Comparison of ENCODE assay signal across 15 cellular contexts in the genomic region with DNA sequence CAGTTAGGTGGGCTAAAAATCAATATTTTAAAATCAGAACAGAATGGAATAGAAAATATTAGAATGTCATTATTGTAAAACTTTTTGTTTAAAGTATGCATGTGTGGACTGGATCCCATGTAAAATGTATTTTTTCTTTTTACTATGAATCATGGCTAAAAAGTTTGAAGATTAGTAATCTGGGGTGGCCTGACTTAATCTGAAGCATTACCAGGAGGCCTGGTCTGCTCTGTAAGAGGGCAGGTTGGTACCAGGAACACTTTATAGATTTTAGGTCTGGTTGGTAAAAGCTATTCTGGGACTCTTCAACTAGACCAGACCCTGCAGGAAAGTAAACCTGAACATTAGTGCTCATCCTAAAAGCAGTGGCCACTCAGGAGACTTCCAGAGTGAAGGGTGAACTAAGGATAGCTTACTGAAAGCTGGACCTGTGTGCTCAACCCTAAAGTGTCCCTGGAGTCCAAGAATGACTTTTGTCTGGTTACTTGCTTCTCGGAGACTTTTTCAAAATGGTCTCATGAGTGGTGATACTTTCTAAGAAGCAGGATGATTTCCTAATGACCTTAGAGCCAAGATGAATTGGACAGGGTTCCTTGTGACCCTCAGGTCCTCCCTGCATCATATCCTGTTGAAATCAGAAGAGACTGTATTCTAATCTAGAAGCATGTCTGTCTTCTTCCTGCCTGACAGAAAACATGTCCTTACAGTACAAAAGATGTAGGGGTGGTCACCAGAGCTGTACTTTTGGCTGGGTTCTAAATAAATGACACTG. TPM values are rescaled to one million over a fixed set of nuclear protein-coding genes. Genes with fewer than 3 reads are reported as not detected.
A peak's percentile ranks its signal among the peaks of the same experiment; 100 is the strongest.
DNase-seq lines count a peak whose midpoint lies in the region; ATAC-seq and TF ChIP-seq lines count a peak whose summit lies in the region.
"Had no signal": no experiment of that assay in that cellular context is flagged by ENCODE, and none has a peak within 500 bp of the region (broad histone marks: within the 10 kb centered on the region; RNA-seq: fewer than 3 reads in every experiment).

No MANE protein-coding gene starts in this region.

- no peak overlapping the region for H4K5ac ChIP-seq in mesendoderm (ENCODE audit: low read length)

- intact Hi-C loops in esophagus squamous epithelium (cut with DNase I) = no loop called here
- intact Hi-C loops in upper lobe of right lung (cut with DNase I) = no loop called here

- DNase-seq in SJSA1 (ENCODE audit: low read depth in 1 of 2, low spot score in 2 of 2) = no peak
- no peak for DNase-seq in esophagus squamous epithelium (lab: John Stamatoyannopoulos, UW)
- no peak for DNase-seq in mesendoderm
- no peak for DNase-seq in upper lobe of right lung
- no peak for DNase-seq in activated CD4-positive, alpha-beta T cell treated with anti-CD3 and anti-CD28 coated beads for 48 hours
- DNase-seq in NOMO-1 treated with DMSO at 0.1 percent for 48 hours (lab: John Stamatoyannopoulos, UW; ENCODE audit: unreplicated experiment) = no peak
- DNase-seq: activated CD4-positive, alpha-beta T cell treated with anti-CD3 and anti-CD28 coated beads, Interleukin-2, amount 50 U/mL, for 4 hours; activated gamma-delta T cell treated with Interleukin-2 at 50 U/mL for 16 hours; foreskin melanocyte; kidney glomerular epithelial cell; stimulated activated CD4-positive, alpha-beta T cell treated with anti-CD3 and anti-CD28 coated beads, Interleukin-4, amount 100 ng/mL, for 1 hour; stimulated activated naive CD8-positive, alpha-beta T cell treated with anti-CD3 and anti-CD28 coated beads, Interleukin-15, Interleukin-2, amounts not matched to agents 100 U/mL and 50 U/mL, for 24 hours; T-helper 2 cell had no signal

- no peak overlapping the region for H3K9ac ChIP-seq in mesendoderm (ENCODE audit: low read length)
- H3K9ac ChIP-seq: parathyroid adenoma had no signal

- H3K4me3 Mint-ChIP-seq in activated T-helper 17 cell treated with anti-CD3 and anti-CD28 coated beads, Interleukin-2, amount 50 U/mL, for 72 hours = no peak overlapping the region

- no peak overlapping the region for H3K56ac ChIP-seq in mesendoderm (ENCODE audit: low read length)

- ATAC-seq in upper lobe of right lung = no peak
- ATAC-seq in activated T-helper 17 cell treated with anti-CD3 and anti-CD28 coated beads, Interleukin-2, amount 50 U/mL, for 72 hours (replicated peaks) = no peak
- ATAC-seq: stimulated activated naive CD8-positive, alpha-beta T cell treated with anti-CD3 and anti-CD28 coated beads, Interleukin-15, Interleukin-2, amounts not matched to agents 100 U/mL and 50 U/mL, for 24 hours had no signal

- H2BK15ac ChIP-seq in mesendoderm (replicated peaks; ENCODE audit: low read depth) = no peak overlapping the region

- TF ChIP-seq CTCF in esophagus squamous epithelium (IDR thresholded peaks at IDR 0.05) (no peak), upper lobe of right lung (IDR thresholded peaks at IDR 0.05) (no peak)

- H3K36me3 ChIP-seq in SJSA1 = no peaks in the 10 kb centered on the region
- H3K36me3 ChIP-seq in esophagus squamous epithelium = no peaks in the 10 kb centered on the region
- H3K36me3 ChIP-seq in mesendoderm (ENCODE audit: control insufficient read depth, insufficient read depth, low read length) = no peaks in the 10 kb centered on the region
- H3K36me3 ChIP-seq in upper lobe of right lung = no peaks in the 10 kb centered on the region

- H3K9me3 Mint-ChIP-seq in activated T-helper 17 cell treated with anti-CD3 and anti-CD28 coated beads, Interleukin-2, amount 50 U/mL, for 72 hours = no peaks in the 10 kb centered on the region

- no peak overlapping the region for H2BK5ac ChIP-seq in mesendoderm (ENCODE audit: low read length)

- H3K4me1 Mint-ChIP-seq in activated T-helper 17 cell treated with anti-CD3 and anti-CD28 coated beads, Interleukin-2, amount 50 U/mL, for 72 hours = no peaks in the 10 kb centered on the region

- no peaks in the 10 kb centered on the region for H3K27me3 ChIP-seq in SJSA1 (replicated peaks)
- H3K27me3 ChIP-seq in esophagus squamous epithelium = no peaks in the 10 kb centered on the region
- H3K27me3 ChIP-seq in mesendoderm (ENCODE audit: insufficient read depth, low read length, poor library complexity) = no peaks in the 10 kb centered on the region
- H3K27me3 ChIP-seq in upper lobe of right lung = no peaks in the 10 kb centered on the region

- TF ChIP-seq POLR2A in esophagus squamous epithelium (IDR thresholded peaks at IDR 0.05) = no peak

- no peaks in the 10 kb centered on the region for H3K27me3 Mint-ChIP-seq in activated T-helper 17 cell treated with anti-CD3 and anti-CD28 coated beads, Interleukin-2, amount 50 U/mL, for 72 hours

- H3K4me3 ChIP-seq in SJSA1 (no peak overlapping the region), esophagus squamous epithelium (no peak overlapping the region), mesendoderm (ENCODE audit: low read length) (no peak overlapping the region), upper lobe of right lung (no peak overlapping the region)

- no peak overlapping the region for H4K8ac ChIP-seq in mesendoderm (ENCODE audit: low read depth, low read length)

- H2AK5ac ChIP-seq in mesendoderm (ENCODE audit: low read length) = no peak overlapping the region

- no peak overlapping the region for H3K23ac ChIP-seq in mesendoderm (ENCODE audit: low read length)

- H3K4ac ChIP-seq in mesendoderm (ENCODE audit: low read depth, low read length) = no peak overlapping the region

- H3K36me3 Mint-ChIP-seq in activated T-helper 17 cell treated with anti-CD3 and anti-CD28 coated beads, Interleukin-2, amount 50 U/mL, for 72 hours (ENCODE audit: low read depth) = no peaks in the 10 kb centered on the region

- H3K27ac ChIP-seq in SJSA1 (peak overlapping the region; percentile 85), esophagus squamous epithelium (peak overlapping the region in 3 of 4 donors; percentile 14 to 59 (median 54)), mesendoderm (ENCODE audit: low read depth, low read length) (no peak overlapping the region), upper lobe of right lung (peak overlapping the region; percentile 47)
- H3K27ac ChIP-seq: parathyroid adenoma had no signal

- H3K4me1 ChIP-seq in SJSA1 (replicated peaks) (peaks cover 40% of the 10 kb centered on the region), esophagus squamous epithelium (peaks cover 0 to 36% (median 14%) of the 10 kb centered on the region in 3 donors), mesendoderm (ENCODE audit: control insufficient read depth, low read depth, low read length) (no peaks in the 10 kb centered on the region), upper lobe of right lung (peaks cover 33% of the 10 kb centered on the region)
- H3K4me1 ChIP-seq: parathyroid adenoma had no signal

- WGBS in esophagus squamous epithelium, 2 donors = 36 to 83% methylated on average over 1 of the region's 1 CpG
- no CpG with 5 or more reads among the region's 1 CpG for WGBS in mesendoderm (ENCODE audit: extremely low coverage, insufficient coverage, low lambda C conversion rate)

- H3K4me2 ChIP-seq in mesendoderm (ENCODE audit: low read length) = no peak overlapping the region

- H3K18ac ChIP-seq in mesendoderm (ENCODE audit: low read length) = peak overlapping the region; percentile 60

- H3K9me3 ChIP-seq in SJSA1 (replicated peaks) (no peaks in the 10 kb centered on the region), esophagus squamous epithelium (no peaks in the 10 kb centered on the region), upper lobe of right lung (no peaks in the 10 kb centered on the region)

- no peaks in the 10 kb centered on the region for H3K79me1 ChIP-seq in mesendoderm (ENCODE audit: low read length)

- H3K79me2 ChIP-seq in mesendoderm (ENCODE audit: control insufficient read depth, insufficient read depth, low read length) = no peaks in the 10 kb centered on the region

- H2BK120ac ChIP-seq in mesendoderm (ENCODE audit: low read depth, low read length) = no peak overlapping the region

- H3K27ac Mint-ChIP-seq in activated T-helper 17 cell treated with anti-CD3 and anti-CD28 coated beads, Interleukin-2, amount 50 U/mL, for 72 hours = no peak overlapping the region

RNA-seq across cellular contexts. Expression of gene RGL1, which starts 16.6 kb away (rescaled TPM):
- 23.2 and 28.2 TPM in 2 replicates for total RNA-seq in SJSA1 (2014; rRNA removed; shearing (Covaris generic))
- total RNA-seq in esophagus squamous epithelium = 10 to 100 TPM in 1 of 4 donors, 1 to 10 TPM in 3; 2.3 to 16.0 (median 5.7) TPM
- 2.3 TPM for polyA plus RNA-seq in mesendoderm (2013, experiment 1 of 2)
- polyA plus RNA-seq in mesendoderm (2013, experiment 2 of 2) = 2.6 TPM
- total RNA-seq in upper lobe of right lung = 40.9 TPM
- 1 to 10 TPM; 1.7 to 2.6 TPM for total RNA-seq in activated T-helper 17 cell treated with anti-CD3 and anti-CD28 coated beads, Interleukin-2, amount 50 U/mL, for 72 hours
